In genomic region chr19:17255150-17255621, GRCh38 we compare ENCODE assay signal across 17 cellular contexts. TPM values are rescaled to one million over a fixed set of nuclear protein-coding genes. Genes with fewer than 3 reads are reported as not detected.
DNase-seq lines count a peak whose midpoint lies in the region; ATAC-seq and TF ChIP-seq lines count a peak whose summit lies in the region.
"Had no signal": no experiment of that assay in that cellular context is flagged by ENCODE, and none has a peak within 500 bp of the region (broad histone marks: within the 10 kb centered on the region; RNA-seq: fewer than 3 reads in every experiment).

No MANE protein-coding gene starts in this region.

- TF ChIP-seq CTCF in mucosa of descending colon (IDR thresholded peaks at IDR 0.05): no peak
- TF ChIP-seq CTCF in nephron progenitor cell (IDR thresholded peaks at IDR 0.05): no peak

- ATAC-seq in mucosa of descending colon (peak; percentile 54), HG03095 (IDR thresholded peaks at IDR 0.05; ENCODE audit: unreplicated experiment) (no peak)
- ATAC-seq: activated CD8-positive, alpha-beta T cell treated with anti-CD3 and anti-CD28 coated beads for 36 hours; left cardiac atrium; natural killer cell treated with Interleukin-12 subunit alpha and Interleukin-12 subunit beta and Interleukin-15 and Interleukin-18, amount 100 ng/mL, for 72 hours had no signal

- H3K36me3 Mint-ChIP-seq in nephron progenitor cell (ENCODE audit: low read depth): no peaks in the 10 kb centered on the region
- H3K36me3 Mint-ChIP-seq: natural killer cell treated with Interleukin-12 subunit alpha and Interleukin-12 subunit beta and Interleukin-15 and Interleukin-18, amount 100 ng/mL, for 72 hours had no signal

- no peak overlapping the region for H3K4me3 ChIP-seq in H7 (ENCODE audit: insufficient read depth, low read depth, low read length)
- no peak overlapping the region for H3K4me3 ChIP-seq in mucosa of descending colon
- H3K4me3 ChIP-seq: right atrium auricular region had no signal

- H3K36me3 ChIP-seq in H7 (replicated peaks; ENCODE audit: control insufficient read depth, insufficient read depth, low read length): peaks cover 4% of the 10 kb centered on the region
- no peaks in the 10 kb centered on the region for H3K36me3 ChIP-seq in mucosa of descending colon (ENCODE audit: low read depth)
- H3K36me3 ChIP-seq: right atrium auricular region had no signal

- DNase-seq in H7: peak; percentile 59
- peak; percentile 73 for DNase-seq in NCI-H2107 treated with DMSO at 0.1 percent for 48 hours (lab: John Stamatoyannopoulos, UW; ENCODE audit: unreplicated experiment)
- peak; percentile 32 for DNase-seq in astrocyte of the hippocampus (ENCODE audit: low read depth, low spot score)
- no peak for DNase-seq in mucosa of descending colon
- DNase-seq in NCI-H1694 treated with DMSO at 0.1 percent for 48 hours (lab: John Stamatoyannopoulos, UW): no peak
- DNase-seq in nephron progenitor cell: no peak
- no peak for DNase-seq in iPS-NIHi7 (ENCODE audit: extremely low spot score)
- DNase-seq: activated CD8-positive, alpha-beta T cell treated with anti-CD3 and anti-CD28 coated beads for 36 hours; aorta; left cardiac atrium; SK-N-SH; stimulated activated CD4-positive, alpha-beta T cell treated with anti-CD3 and anti-CD28 coated beads, Interleukin-4, amount 100 ng/mL, for 1 hour had no signal

- H3K4me1 Mint-ChIP-seq in nephron progenitor cell: peaks cover 5% of the 10 kb centered on the region

- H3K4me1 ChIP-seq in mucosa of descending colon (ENCODE audit: low read depth): no peaks in the 10 kb centered on the region
- H3K4me1 ChIP-seq: right atrium auricular region had no signal

- no peaks in the 10 kb centered on the region for H3K9me3 ChIP-seq in mucosa of descending colon

- H3K27me3 ChIP-seq in H7 (ENCODE audit: control insufficient read depth, insufficient read depth, low read length): no peaks in the 10 kb centered on the region
- H3K27me3 ChIP-seq: right atrium auricular region had no signal

- intact Hi-C loops in mucosa of descending colon (cut with DNase I, micrococcal nuclease): no loop called here

- H3K4me3 Mint-ChIP-seq in nephron progenitor cell: no peak overlapping the region
- H3K4me3 Mint-ChIP-seq: activated CD8-positive, alpha-beta T cell treated with anti-CD3 and anti-CD28 coated beads for 36 hours; dendritic cell treated with granulocyte-macrophage colony-stimulating factor and Interleukin-4, amounts not matched to agents 40 ng/mL and 50 ng/mL, for 4 days; natural killer cell treated with Interleukin-12 subunit alpha and Interleukin-12 subunit beta and Interleukin-15 and Interleukin-18, amount 100 ng/mL, for 72 hours had no signal

- H3K27me3 Mint-ChIP-seq in nephron progenitor cell (ENCODE audit: low read depth, poor library complexity): no peaks in the 10 kb centered on the region
- H3K27me3 Mint-ChIP-seq: activated CD8-positive, alpha-beta T cell treated with anti-CD3 and anti-CD28 coated beads for 36 hours had no signal

- H3K27ac Mint-ChIP-seq in nephron progenitor cell: no peak overlapping the region
- H3K27ac Mint-ChIP-seq: activated CD8-positive, alpha-beta T cell treated with anti-CD3 and anti-CD28 coated beads for 36 hours; dendritic cell treated with granulocyte-macrophage colony-stimulating factor and Interleukin-4, amounts not matched to agents 40 ng/mL and 50 ng/mL, for 4 days; natural killer cell treated with Interleukin-12 subunit alpha and Interleukin-12 subunit beta and Interleukin-15 and Interleukin-18, amount 100 ng/mL, for 72 hours had no signal

- H3K9me3 Mint-ChIP-seq in nephron progenitor cell: no peaks in the 10 kb centered on the region
- H3K9me3 Mint-ChIP-seq: activated CD8-positive, alpha-beta T cell treated with anti-CD3 and anti-CD28 coated beads for 36 hours; dendritic cell treated with granulocyte-macrophage colony-stimulating factor and Interleukin-4, amounts not matched to agents 40 ng/mL and 50 ng/mL, for 4 days; natural killer cell treated with Interleukin-12 subunit alpha and Interleukin-12 subunit beta and Interleukin-15 and Interleukin-18, amount 100 ng/mL, for 72 hours had no signal

RNA-seq across cellular contexts. Expression of gene USHBP1, which starts 9.4 kb away (rescaled TPM):
- total RNA-seq in H7 (2014; rRNA removed; shearing (Covaris generic)): 7.5 and 13.6 TPM in 2 replicates
- 1 to 10 TPM in 2 of 3 donors, under 1 TPM in 1; 0.52 to 2.6 (median 2.2) TPM for total RNA-seq in mucosa of descending colon
- total RNA-seq: fibroblast of lung; natural killer cell treated with Interleukin-12 subunit alpha and Interleukin-12 subunit beta and Interleukin-15 and Interleukin-18, amount 100 ng/mL, for 72 hours had no signal

RNA-seq across cellular contexts. Expression of gene NR2F6, which starts 9.5 kb away (rescaled TPM):
- 232 and 246 TPM in 2 replicates for total RNA-seq in H7 (2014; rRNA removed; shearing (Covaris generic))
- total RNA-seq in mucosa of descending colon: 100 to 1,000 TPM; 103 to 157 (median 140) TPM

RNA-seq across cellular contexts. Expression of gene BABAM1, which starts 12.1 kb away (rescaled TPM):
- 186 and 194 TPM in 2 replicates for total RNA-seq in H7 (2014; rRNA removed; shearing (Covaris generic))
- 10 to 100 TPM; 64.6 to 80.3 (median 76.2) TPM for total RNA-seq in mucosa of descending colon

RNA-seq across cellular contexts. Expression of gene ANKLE1, which starts 26.5 kb away (rescaled TPM):
- 18.0 and 22.7 TPM in 2 replicates for total RNA-seq in H7 (2014; rRNA removed; shearing (Covaris generic))
- 1 to 10 TPM in 1 of 3 donors, under 1 TPM in 2; 0.23 to 1.9 (median 0.80) TPM for total RNA-seq in mucosa of descending colon

RNA-seq across cellular contexts. Expression of gene OCEL1, which starts 29.2 kb away (rescaled TPM):
- 13.0 and 18.3 TPM in 2 replicates for total RNA-seq in H7 (2014; rRNA removed; shearing (Covaris generic))
- 100 to 1,000 TPM in 1 of 3 donors, 10 to 100 TPM in 2; 38.1 to 105 (median 58.4) TPM for total RNA-seq in mucosa of descending colon

Comparison
In these comparisons a context has a peak if more than half of its experiments do, and no peak if none do; other contexts are left out.
1. DNase-seq: peak in H7 (single experiment), NCI-H2107 treated with DMSO at 0.1 percent for 48 hours (single experiment) and astrocyte of the hippocampus (single experiment); none in mucosa of descending colon (0 of 3), NCI-H1694 treated with DMSO at 0.1 percent for 48 hours (single experiment), nephron progenitor cell (single experiment) and iPS-NIHi7 (single experiment).